Comparison of ENCODE assay signal across 8 cellular contexts in the genomic region with DNA sequence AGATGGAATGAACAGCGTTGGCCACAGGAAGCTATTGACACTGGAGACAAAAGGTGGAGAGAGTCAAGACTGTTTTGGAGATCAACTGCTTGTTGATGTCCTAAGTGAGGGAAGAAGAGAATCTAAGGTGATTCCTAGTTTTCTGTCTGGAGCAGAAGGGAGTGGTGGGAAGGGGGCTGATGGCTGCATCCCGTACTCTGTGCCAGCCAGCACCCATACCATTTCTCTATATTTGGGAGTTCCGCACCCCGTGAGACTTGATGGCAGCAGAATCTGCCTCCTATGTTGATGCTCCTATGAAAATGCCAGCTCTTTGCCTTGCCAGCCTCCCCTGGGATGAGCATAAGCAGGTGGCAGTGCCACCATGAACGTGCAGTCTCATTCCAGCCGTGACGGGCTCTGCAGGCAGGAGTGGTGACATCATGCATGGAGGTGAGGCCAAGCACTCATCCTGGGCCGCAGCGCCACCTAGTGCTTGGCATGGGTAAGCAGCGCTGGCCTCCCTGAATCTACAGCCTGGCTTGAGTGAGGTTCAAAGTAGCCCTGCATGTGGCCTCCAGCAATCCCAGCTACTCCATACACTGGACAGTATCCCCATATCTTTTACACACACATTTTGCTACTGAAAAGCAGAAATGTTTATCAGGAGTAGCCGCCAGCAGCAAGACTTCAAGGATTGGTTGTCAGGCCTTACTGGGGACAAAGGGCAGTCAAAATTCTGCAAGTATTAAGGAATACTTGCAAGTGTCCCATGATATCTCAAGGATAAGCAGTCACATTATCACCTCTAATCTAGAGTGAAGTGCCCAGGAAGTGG. TPM values are rescaled to one million over a fixed set of nuclear protein-coding genes. Genes with fewer than 3 reads are reported as not detected.
DNase-seq lines count a peak whose midpoint lies in the region; ATAC-seq, FAIRE-seq and TF ChIP-seq lines count a peak whose summit lies in the region.

No MANE protein-coding gene starts in this region.

- no peak overlapping the region for H3K9ac ChIP-seq in liver (ENCODE audit: low read depth in 1 of 2, low read length in 2 of 2)

- H3K9me3 ChIP-seq in BE2C: no peaks in the 10 kb centered on the region
- no peaks in the 10 kb centered on the region for H3K9me3 ChIP-seq in liver (ENCODE audit: control insufficient read depth in 4 of 4, low read length in 3 of 4)

- TF ChIP-seq CTCF in BE2C (IDR thresholded peaks at IDR 0.05; ENCODE audit: low read depth, low read length) (peak; percentile 97), liver (IDR thresholded peaks at IDR 0.05; ENCODE audit: low read depth, low read length, missing input control) (peak; percentile 95)

- H3K27me3 ChIP-seq in BE2C (no peaks in the 10 kb centered on the region), liver (ENCODE audit: control insufficient read depth in 4 of 4, insufficient read depth in 4 of 4, low read length in 3 of 4) (no peaks in the 10 kb centered on the region)

- H3K4me3 ChIP-seq in BE2C (ENCODE audit: low read depth, low read length): peak overlapping the region; percentile 27; the same call in 1 of the 2 replicates
- H3K4me3 ChIP-seq in liver (ENCODE audit: low read depth in 1 of 3, low read length in 3 of 3): no peak overlapping the region

- H3K27ac ChIP-seq in cingulate gyrus (ENCODE audit: low read depth, low read length) (peak overlapping the region; percentile 24), liver (ENCODE audit: low read depth in 1 of 2, low read length in 2 of 2) (no peak overlapping the region)

- peak; percentile 89 to 95 for TF ChIP-seq RAD21 in liver (IDR thresholded peaks at IDR 0.05)

- H3K4me1 ChIP-seq in BE2C (peaks cover 4% of the 10 kb centered on the region), liver (ENCODE audit: control insufficient read depth in 4 of 4, insufficient read depth in 4 of 4, low read length in 3 of 4) (peaks cover 0 to 4% (median 3%) of the 10 kb centered on the region in 4 donors)

- WGBS in liver: 39% methylated on average over 11 of the region's 11 CpGs

- peak; percentile 95 for ATAC-seq in HG03457 (IDR thresholded peaks at IDR 0.05; ENCODE audit: unreplicated experiment)

- H3K36me3 ChIP-seq in BE2C (no peaks in the 10 kb centered on the region), liver (ENCODE audit: control insufficient read depth in 4 of 4, insufficient read depth in 3 of 4, low read depth in 1 of 4, low read length in 3 of 4) (no peaks in the 10 kb centered on the region)

- FAIRE-seq in GM19239 (lab: Jason Lieb, UNC): peak; percentile 52

- DNase-seq in BE2C (peak; percentile 88), GM19239 (ENCODE audit: insufficient read length, low spot score) (peak; percentile 69), NCI-H510A (lab: John Stamatoyannopoulos, UW) (peak; percentile 70)
- peak; percentile 89 for DNase-seq in activated CD4-positive, alpha-beta T cell treated with anti-CD3 and anti-CD28 coated beads for 48 hours
- peak; percentile 69 to 78 for DNase-seq in stimulated activated CD4-positive, alpha-beta T cell treated with anti-CD3 and anti-CD28 coated beads, Interleukin-4, amount 100 ng/mL, for 4 hours

TF ChIP-seq in liver, 16 proteins besides CTCF, POLR2A, EP300 and RAD21:
- TF ChIP-seq YY1 (IDR thresholded peaks at IDR 0.05) (no peak), FOXA2 (IDR thresholded peaks at IDR 0.05) (no peak), NR2F2 (IDR thresholded peaks at IDR 0.05) (no peak), EGR1 (IDR thresholded peaks at IDR 0.05; ENCODE audit: low read depth in 2 of 2) (no peak), SP1 (IDR thresholded peaks at IDR 0.05) (no peak), FOXA1 (IDR thresholded peaks at IDR 0.05) (no peak), HNF4G (IDR thresholded peaks at IDR 0.05) (no peak), TAF1 (conservative IDR thresholded peaks at IDR 0.05) (no peak), HNF4A (conservative IDR thresholded peaks at IDR 0.05) (no peak), JUND (IDR thresholded peaks at IDR 0.05) (peak; percentile 77 to 78), RXRA (IDR thresholded peaks at IDR 0.05) (no peak), GABPA (IDR thresholded peaks at IDR 0.05 in 1 of 2, conservative IDR thresholded peaks at IDR 0.05 in 1 of 2) (no peak)
- TF ChIP-seq, protein P1, sequence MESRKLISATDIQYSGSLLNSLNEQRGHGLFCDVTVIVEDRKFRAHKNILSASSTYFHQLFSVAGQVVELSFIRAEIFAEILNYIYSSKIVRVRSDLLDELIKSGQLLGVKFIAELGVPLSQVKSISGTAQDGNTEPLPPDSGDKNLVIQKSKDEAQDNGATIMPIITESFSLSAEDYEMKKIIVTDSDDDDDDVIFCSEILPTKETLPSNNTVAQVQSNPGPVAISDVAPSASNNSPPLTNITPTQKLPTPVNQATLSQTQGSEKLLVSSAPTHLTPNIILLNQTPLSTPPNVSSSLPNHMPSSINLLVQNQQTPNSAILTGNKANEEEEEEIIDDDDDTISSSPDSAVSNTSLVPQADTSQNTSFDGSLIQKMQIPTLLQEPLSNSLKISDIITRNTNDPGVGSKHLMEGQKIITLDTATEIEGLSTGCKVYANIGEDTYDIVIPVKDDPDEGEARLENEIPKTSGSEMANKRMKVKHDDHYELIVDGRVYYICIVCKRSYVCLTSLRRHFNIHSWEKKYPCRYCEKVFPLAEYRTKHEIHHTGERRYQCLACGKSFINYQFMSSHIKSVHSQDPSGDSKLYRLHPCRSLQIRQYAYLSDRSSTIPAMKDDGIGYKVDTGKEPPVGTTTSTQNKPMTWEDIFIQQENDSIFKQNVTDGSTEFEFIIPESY (IDR thresholded peaks at IDR 0.05): no peak
- TF ChIP-seq, protein P2, sequence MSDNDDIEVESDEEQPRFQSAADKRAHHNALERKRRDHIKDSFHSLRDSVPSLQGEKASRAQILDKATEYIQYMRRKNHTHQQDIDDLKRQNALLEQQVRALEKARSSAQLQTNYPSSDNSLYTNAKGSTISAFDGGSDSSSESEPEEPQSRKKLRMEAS (IDR thresholded peaks at IDR 0.05): no peak
- TF ChIP-seq, protein P3, sequence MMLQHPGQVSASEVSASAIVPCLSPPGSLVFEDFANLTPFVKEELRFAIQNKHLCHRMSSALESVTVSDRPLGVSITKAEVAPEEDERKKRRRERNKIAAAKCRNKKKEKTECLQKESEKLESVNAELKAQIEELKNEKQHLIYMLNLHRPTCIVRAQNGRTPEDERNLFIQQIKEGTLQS (IDR thresholded peaks at IDR 0.05): peak; percentile 63
- TF ChIP-seq, protein P4, sequence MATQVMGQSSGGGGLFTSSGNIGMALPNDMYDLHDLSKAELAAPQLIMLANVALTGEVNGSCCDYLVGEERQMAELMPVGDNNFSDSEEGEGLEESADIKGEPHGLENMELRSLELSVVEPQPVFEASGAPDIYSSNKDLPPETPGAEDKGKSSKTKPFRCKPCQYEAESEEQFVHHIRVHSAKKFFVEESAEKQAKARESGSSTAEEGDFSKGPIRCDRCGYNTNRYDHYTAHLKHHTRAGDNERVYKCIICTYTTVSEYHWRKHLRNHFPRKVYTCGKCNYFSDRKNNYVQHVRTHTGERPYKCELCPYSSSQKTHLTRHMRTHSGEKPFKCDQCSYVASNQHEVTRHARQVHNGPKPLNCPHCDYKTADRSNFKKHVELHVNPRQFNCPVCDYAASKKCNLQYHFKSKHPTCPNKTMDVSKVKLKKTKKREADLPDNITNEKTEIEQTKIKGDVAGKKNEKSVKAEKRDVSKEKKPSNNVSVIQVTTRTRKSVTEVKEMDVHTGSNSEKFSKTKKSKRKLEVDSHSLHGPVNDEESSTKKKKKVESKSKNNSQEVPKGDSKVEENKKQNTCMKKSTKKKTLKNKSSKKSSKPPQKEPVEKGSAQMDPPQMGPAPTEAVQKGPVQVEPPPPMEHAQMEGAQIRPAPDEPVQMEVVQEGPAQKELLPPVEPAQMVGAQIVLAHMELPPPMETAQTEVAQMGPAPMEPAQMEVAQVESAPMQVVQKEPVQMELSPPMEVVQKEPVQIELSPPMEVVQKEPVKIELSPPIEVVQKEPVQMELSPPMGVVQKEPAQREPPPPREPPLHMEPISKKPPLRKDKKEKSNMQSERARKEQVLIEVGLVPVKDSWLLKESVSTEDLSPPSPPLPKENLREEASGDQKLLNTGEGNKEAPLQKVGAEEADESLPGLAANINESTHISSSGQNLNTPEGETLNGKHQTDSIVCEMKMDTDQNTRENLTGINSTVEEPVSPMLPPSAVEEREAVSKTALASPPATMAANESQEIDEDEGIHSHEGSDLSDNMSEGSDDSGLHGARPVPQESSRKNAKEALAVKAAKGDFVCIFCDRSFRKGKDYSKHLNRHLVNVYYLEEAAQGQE (IDR thresholded peaks at IDR 0.05): no peak

RNA-seq across cellular contexts. Expression of a gene that starts 43.0 kb away (rescaled TPM):
- 0.56 TPM for polyA plus RNA-seq in BE2C (2012; ENCODE audit: insufficient read depth, insufficient read length, low read depth)
- total RNA-seq in liver: 1 to 10 TPM; 1.2 to 3.6 TPM
- 1 to 10 TPM; 1.2 to 1.9 TPM for polyA plus RNA-seq in liver
